ENCODE assay signal across 20 cellular contexts in genomic region chr3:104810896-104811295, GRCh38.
"Had no signal": no experiment of that assay in that cellular context is flagged by ENCODE, and none has a peak within 500 bp of the region (broad histone marks: within the 10 kb centered on the region; RNA-seq: fewer than 3 reads in every experiment).

No MANE protein-coding gene starts in this region.

- H3K27me3 ChIP-seq: breast epithelium, foreskin keratinocyte, right atrium auricular region, suprapubic skin had no signal

- H3K36me3 ChIP-seq: breast epithelium, right atrium auricular region, suprapubic skin had no signal

- ATAC-seq: foreskin keratinocyte; stimulated activated naive CD8-positive, alpha-beta T cell treated with anti-CD3 and anti-CD28 coated beads, Interleukin-15, Interleukin-2, amounts not matched to agents 100 U/mL and 50 U/mL, for 24 hours had no signal

- H3K27ac ChIP-seq: breast epithelium, foreskin keratinocyte, right atrium auricular region, skin epidermis, suprapubic skin had no signal

- DNase-seq: activated CD4-positive, alpha-beta T cell treated with anti-CD3 and anti-CD28 coated beads, Interleukin-2, amount 50 U/mL, for 4 hours; activated CD4-positive, CD25-positive, alpha-beta regulatory T cell treated with anti-CD3 and anti-CD28 coated beads, Interleukin-2, amount 50 U/mL, for 72 hours; activated naive CD4-positive, alpha-beta T cell; activated T-cell treated with anti-CD3 and anti-CD28 coated beads for 4 hours; anterior cingulate cortex; cerebellar nuclear complex; effector memory CD4-positive, alpha-beta T cell; foreskin keratinocyte; glutamatergic neuron; kidney glomerular epithelial cell; nucleus accumbens; stimulated activated CD4-positive, alpha-beta T cell treated with anti-CD3 and anti-CD28 coated beads, Interleukin-15, amount 100 ng/mL, for 24 hours; stimulated activated CD4-positive, alpha-beta T cell treated with anti-CD3 and anti-CD28 coated beads, Interleukin-4, amount 100 ng/mL, for 24 hours; stimulated activated CD8-positive, alpha-beta memory T cell treated with anti-CD3 and anti-CD28 coated beads, Interleukin-4, amount 100 ng/mL, for 48 hours; stimulated activated naive CD8-positive, alpha-beta T cell treated with anti-CD3 and anti-CD28 coated beads, Interleukin-15, Interleukin-2, amounts not matched to agents 100 U/mL and 50 U/mL, for 24 hours; T1000 had no signal

- H3K4me3 ChIP-seq: breast epithelium, right atrium auricular region, skin epidermis, suprapubic skin had no signal
